Comparison of ENCODE assay signal across 10 cellular contexts in the genomic region with DNA sequence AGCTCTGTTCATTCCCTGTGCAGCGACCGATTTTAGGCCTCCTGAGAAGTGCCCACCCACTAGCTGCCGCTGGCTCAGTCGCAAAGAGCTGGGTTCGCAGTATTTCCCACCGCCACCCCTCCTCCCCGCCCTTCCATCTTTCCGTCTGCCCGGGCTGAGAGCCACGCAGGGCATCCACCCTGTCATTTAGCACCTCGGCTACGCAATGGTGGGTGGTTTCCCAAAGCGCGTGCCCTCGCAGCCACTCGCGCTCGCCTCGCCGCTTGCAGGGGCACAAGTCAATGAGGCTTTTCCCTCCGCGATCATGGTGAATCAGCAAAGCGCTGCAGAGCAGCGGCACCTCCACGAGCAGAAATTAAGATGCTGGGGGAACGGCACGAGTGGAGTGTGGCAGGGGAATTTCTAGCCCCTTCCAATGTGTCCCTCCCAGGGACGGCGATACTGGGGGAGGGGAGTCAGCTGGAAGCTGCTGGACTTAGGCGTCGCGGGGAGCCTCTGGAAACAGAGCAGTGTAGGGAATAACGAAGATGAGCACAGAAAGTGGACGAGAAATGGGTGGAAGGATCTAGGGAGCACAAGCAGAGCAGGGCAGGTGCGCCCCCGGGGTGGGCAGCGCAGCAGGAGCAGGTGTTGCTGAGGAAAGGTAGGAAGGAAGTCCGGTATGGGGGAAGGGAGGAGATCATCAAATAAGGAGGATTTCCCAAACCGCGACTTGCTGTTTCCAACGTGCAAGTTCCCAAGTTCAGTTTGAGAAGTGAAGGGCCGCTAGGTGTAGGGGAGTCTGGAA. TPM values are rescaled to one million over a fixed set of nuclear protein-coding genes. Genes with fewer than 3 reads are reported as not detected.
DNase-seq lines count a peak whose midpoint lies in the region; ATAC-seq and TF ChIP-seq lines count a peak whose summit lies in the region.
"Had no signal": no experiment of that assay in that cellular context is flagged by ENCODE, and none has a peak within 500 bp of the region (broad histone marks: within the 10 kb centered on the region; RNA-seq: fewer than 3 reads in every experiment).

No MANE protein-coding gene starts in this region.

- H3K4me1 ChIP-seq in right cardiac atrium (ENCODE audit: control insufficient read depth, insufficient read depth, low read length), result peaks cover 1% of the 10 kb centered on the region
- H3K4me1 ChIP-seq in aorta (ENCODE audit: control insufficient read depth in 1 of 2, insufficient read depth in 2 of 2, low read length in 2 of 2), result no peaks in the 10 kb centered on the region

- H3K36me3 ChIP-seq in aorta (ENCODE audit: control insufficient read depth in 1 of 2, insufficient read depth in 2 of 2, low read length in 1 of 2), result no peaks in the 10 kb centered on the region

- no peak overlapping the region for H3K27ac ChIP-seq in right cardiac atrium (ENCODE audit: low read length)
- no peak overlapping the region for H3K27ac ChIP-seq in aorta (ENCODE audit: low read depth in 1 of 2, low read length in 2 of 2)

- peaks cover 3% of the 10 kb centered on the region for H3K36me3 Mint-ChIP-seq in chondrocyte (ENCODE audit: low read depth)
- H3K36me3 Mint-ChIP-seq in neural crest cell (ENCODE audit: low read depth), result no peaks in the 10 kb centered on the region

- under 1% methylated on average over 42 of the region's 42 CpGs for WGBS in right cardiac atrium
- WGBS in aorta, 2 donors, result 1 to 21% methylated on average over 41 to 42 of the region's 42 CpGs

- peaks cover 28% of the 10 kb centered on the region for H3K4me1 Mint-ChIP-seq in chondrocyte (ENCODE audit: low read depth)
- peaks cover 12% of the 10 kb centered on the region for H3K4me1 Mint-ChIP-seq in neural crest cell

- DNase-seq in right cardiac atrium (peak in 1 of 3 donors; percentile 39), cardiac septum (ENCODE audit: low spot score) (no peak), chondrocyte (ENCODE audit: low spot score) (no peak), neural crest cell (ENCODE audit: low read depth, low spot score) (peak; percentile 7), aorta (peak in 1 of 2 donors; percentile 74), NCI-H1694 treated with DMSO at 0.1 percent for 48 hours (lab: John Stamatoyannopoulos, UW) (no peak)
- no peak for DNase-seq in activated naive CD4-positive, alpha-beta T cell treated with anti-CD3 and anti-CD28 coated beads, Interleukin-2, amount 50 U/mL, for 16 hours
- DNase-seq: NK-92 treated with Interleukin-12 subunit alpha and Interleukin-12 subunit beta, amount 100 ng/mL, for 24 hours had no signal

- H3K9me3 ChIP-seq in right cardiac atrium (ENCODE audit: control insufficient read depth, low read length) (no peaks in the 10 kb centered on the region), aorta (ENCODE audit: control insufficient read depth, low read length) (no peaks in the 10 kb centered on the region)

- H3K9me3 Mint-ChIP-seq in chondrocyte (ENCODE audit: low read depth) (no peaks in the 10 kb centered on the region), neural crest cell (no peaks in the 10 kb centered on the region)

- H3K27ac Mint-ChIP-seq in chondrocyte (ENCODE audit: unreplicated experiment), result peak overlapping the region; percentile 13
- no peak overlapping the region for H3K27ac Mint-ChIP-seq in neural crest cell (ENCODE audit: unreplicated experiment)

- no peak for ATAC-seq in right cardiac atrium
- peak; percentile 47 for ATAC-seq in aorta (ENCODE audit: low FRiP score)
- no peak for ATAC-seq in GM18505 (IDR thresholded peaks at IDR 0.05; ENCODE audit: unreplicated experiment)

- H3K4me3 Mint-ChIP-seq in chondrocyte (ENCODE audit: unreplicated experiment) (peak overlapping the region; percentile 74), neural crest cell (peak overlapping the region; percentile 90)

- TF ChIP-seq CTCF in chondrocyte (IDR thresholded peaks at IDR 0.05) (no peak), neural crest cell (conservative IDR thresholded peaks at IDR 0.05) (no peak)

- intact Hi-C loops in right cardiac atrium (cut with DNase I), result no loop called here
- intact Hi-C loops in cardiac septum (cut with DNase I), result no loop called here
- intact Hi-C loops in aorta (cut with DNase I), result no loop called here

- H3K27me3 Mint-ChIP-seq in chondrocyte (ENCODE audit: low read depth), result peaks cover 62% of the 10 kb centered on the region
- H3K27me3 Mint-ChIP-seq in neural crest cell (ENCODE audit: low read depth), result peaks cover 96% of the 10 kb centered on the region

- TF ChIP-seq POLR2A in GM18505 (IDR thresholded peaks at IDR 0.05; ENCODE audit: borderline replicate concordance, extremely low read depth, insufficient read depth, insufficient read length), result no peak

- peak overlapping the region; percentile 58 for H3K4me3 ChIP-seq in right cardiac atrium (ENCODE audit: low read length)
- peak overlapping the region in 1 of 2 donors; percentile 8 for H3K4me3 ChIP-seq in aorta (ENCODE audit: low read length in 2 of 2)

- H3K27me3 ChIP-seq in right cardiac atrium (ENCODE audit: control insufficient read depth, insufficient read depth), result no peaks in the 10 kb centered on the region
- H3K27me3 ChIP-seq in aorta (ENCODE audit: control insufficient read depth in 1 of 2, insufficient read depth in 2 of 2, low read length in 1 of 2), result no peaks in the 10 kb centered on the region

RNA-seq across cellular contexts. Expression of a gene that starts 2.4 kb away (rescaled TPM):
- total RNA-seq in right cardiac atrium, result under 1 TPM; 0.11 to 0.63 (median 0.26) TPM
- polyA plus RNA-seq in right cardiac atrium, result 0.09 TPM
- 0.22 TPM for total RNA-seq in cardiac septum
- 0.82 to 1.9 TPM in 2 of 3 replicates, not detected in the other for total RNA-seq in chondrocyte
- total RNA-seq in neural crest cell, result 0.23 and 0.32 TPM in 2 replicates
- 10 to 100 TPM in 1 of 2 donors, under 1 TPM in 1; 0.51 to 16.2 TPM for total RNA-seq in aorta
- under 1 TPM in 1 of 2 donors, not detected in 1; 0.03 TPM for polyA plus RNA-seq in aorta
- total RNA-seq: dermis microvascular lymphatic vessel endothelial cell had no signal
